ENCODE assay signal across 1 cellular context in the genomic region with DNA sequence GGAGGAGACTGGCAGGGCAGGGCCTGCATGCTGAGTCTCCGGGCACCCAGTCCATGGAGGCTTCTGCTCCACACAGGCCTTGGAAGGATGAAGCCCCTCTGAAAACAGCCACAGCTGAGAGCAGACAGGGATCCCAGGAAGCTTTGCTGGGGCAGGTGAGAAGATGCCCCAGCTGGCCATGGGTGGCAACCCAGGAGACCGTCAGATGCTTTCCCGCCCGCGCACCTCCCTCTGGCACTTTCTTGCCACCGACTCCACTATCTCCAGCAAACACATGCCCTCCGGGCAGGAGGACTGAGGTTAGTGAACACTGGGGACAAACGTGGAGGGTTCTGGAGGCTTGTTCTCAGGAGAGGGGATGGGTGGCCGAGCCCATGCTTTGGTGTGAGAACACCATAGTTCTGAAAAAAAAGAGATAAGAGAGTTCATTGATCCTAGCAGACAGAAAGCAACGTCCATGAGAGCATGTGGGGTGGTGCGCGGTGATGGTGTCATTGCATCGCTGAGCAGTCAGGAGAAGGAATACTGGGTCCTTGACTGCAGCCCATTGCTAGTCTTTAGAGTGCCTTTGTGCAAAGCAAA.
TF ChIP-seq lines count a peak whose summit lies in the region.

No MANE protein-coding gene starts in this region.

TF ChIP-seq in HCT116, 20 proteins besides CTCF, POLR2A, EP300 and RAD21:
- TF ChIP-seq TCF7L2 (IDR thresholded peaks at IDR 0.05; ENCODE audit: borderline replicate concordance, extremely low read depth, insufficient read depth, insufficient read length) (no peak), ZNF274 (IDR thresholded peaks at IDR 0.05; ENCODE audit: low read depth, low read length) (no peak), EZH2 (IDR thresholded peaks at IDR 0.05) (no peak), CEBPB (IDR thresholded peaks at IDR 0.05; ENCODE audit: low read depth) (no peak), JUND (IDR thresholded peaks at IDR 0.05) (no peak), ZFX (IDR thresholded peaks at IDR 0.05) (no peak), SP1 (IDR thresholded peaks at IDR 0.05; ENCODE audit: low read depth) (no peak), SIN3A (IDR thresholded peaks at IDR 0.05; ENCODE audit: low read depth) (no peak), ELF1 (IDR thresholded peaks at IDR 0.05; ENCODE audit: borderline replicate concordance, low read depth) (no peak), ATF3 (IDR thresholded peaks at IDR 0.05) (no peak), FOSL1 (IDR thresholded peaks at IDR 0.05; ENCODE audit: low read depth) (no peak), YY1 (IDR thresholded peaks at IDR 0.05; ENCODE audit: extremely low read depth, insufficient replicate concordance, low read depth, low read length) (no peak), CBX3 (IDR thresholded peaks at IDR 0.05; ENCODE audit: low read depth) (no peak), EZH2phosphoT487 (IDR thresholded peaks at IDR 0.05; ENCODE audit: borderline replicate concordance) (no peak), EGR1 (IDR thresholded peaks at IDR 0.05; ENCODE audit: low read depth) (no peak), SRF (IDR thresholded peaks at IDR 0.05; ENCODE audit: low read depth) (no peak), POLR2AphosphoS5 (IDR thresholded peaks at IDR 0.05; ENCODE audit: low read depth, low read length) (no peak)
- TF ChIP-seq, protein P1, sequence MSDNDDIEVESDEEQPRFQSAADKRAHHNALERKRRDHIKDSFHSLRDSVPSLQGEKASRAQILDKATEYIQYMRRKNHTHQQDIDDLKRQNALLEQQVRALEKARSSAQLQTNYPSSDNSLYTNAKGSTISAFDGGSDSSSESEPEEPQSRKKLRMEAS (IDR thresholded peaks at IDR 0.05): no peak
- TF ChIP-seq, protein P2, sequence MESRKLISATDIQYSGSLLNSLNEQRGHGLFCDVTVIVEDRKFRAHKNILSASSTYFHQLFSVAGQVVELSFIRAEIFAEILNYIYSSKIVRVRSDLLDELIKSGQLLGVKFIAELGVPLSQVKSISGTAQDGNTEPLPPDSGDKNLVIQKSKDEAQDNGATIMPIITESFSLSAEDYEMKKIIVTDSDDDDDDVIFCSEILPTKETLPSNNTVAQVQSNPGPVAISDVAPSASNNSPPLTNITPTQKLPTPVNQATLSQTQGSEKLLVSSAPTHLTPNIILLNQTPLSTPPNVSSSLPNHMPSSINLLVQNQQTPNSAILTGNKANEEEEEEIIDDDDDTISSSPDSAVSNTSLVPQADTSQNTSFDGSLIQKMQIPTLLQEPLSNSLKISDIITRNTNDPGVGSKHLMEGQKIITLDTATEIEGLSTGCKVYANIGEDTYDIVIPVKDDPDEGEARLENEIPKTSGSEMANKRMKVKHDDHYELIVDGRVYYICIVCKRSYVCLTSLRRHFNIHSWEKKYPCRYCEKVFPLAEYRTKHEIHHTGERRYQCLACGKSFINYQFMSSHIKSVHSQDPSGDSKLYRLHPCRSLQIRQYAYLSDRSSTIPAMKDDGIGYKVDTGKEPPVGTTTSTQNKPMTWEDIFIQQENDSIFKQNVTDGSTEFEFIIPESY (IDR thresholded peaks at IDR 0.05; ENCODE audit: extremely low read depth, insufficient replicate concordance, low read length): no peak
- TF ChIP-seq, protein P3, sequence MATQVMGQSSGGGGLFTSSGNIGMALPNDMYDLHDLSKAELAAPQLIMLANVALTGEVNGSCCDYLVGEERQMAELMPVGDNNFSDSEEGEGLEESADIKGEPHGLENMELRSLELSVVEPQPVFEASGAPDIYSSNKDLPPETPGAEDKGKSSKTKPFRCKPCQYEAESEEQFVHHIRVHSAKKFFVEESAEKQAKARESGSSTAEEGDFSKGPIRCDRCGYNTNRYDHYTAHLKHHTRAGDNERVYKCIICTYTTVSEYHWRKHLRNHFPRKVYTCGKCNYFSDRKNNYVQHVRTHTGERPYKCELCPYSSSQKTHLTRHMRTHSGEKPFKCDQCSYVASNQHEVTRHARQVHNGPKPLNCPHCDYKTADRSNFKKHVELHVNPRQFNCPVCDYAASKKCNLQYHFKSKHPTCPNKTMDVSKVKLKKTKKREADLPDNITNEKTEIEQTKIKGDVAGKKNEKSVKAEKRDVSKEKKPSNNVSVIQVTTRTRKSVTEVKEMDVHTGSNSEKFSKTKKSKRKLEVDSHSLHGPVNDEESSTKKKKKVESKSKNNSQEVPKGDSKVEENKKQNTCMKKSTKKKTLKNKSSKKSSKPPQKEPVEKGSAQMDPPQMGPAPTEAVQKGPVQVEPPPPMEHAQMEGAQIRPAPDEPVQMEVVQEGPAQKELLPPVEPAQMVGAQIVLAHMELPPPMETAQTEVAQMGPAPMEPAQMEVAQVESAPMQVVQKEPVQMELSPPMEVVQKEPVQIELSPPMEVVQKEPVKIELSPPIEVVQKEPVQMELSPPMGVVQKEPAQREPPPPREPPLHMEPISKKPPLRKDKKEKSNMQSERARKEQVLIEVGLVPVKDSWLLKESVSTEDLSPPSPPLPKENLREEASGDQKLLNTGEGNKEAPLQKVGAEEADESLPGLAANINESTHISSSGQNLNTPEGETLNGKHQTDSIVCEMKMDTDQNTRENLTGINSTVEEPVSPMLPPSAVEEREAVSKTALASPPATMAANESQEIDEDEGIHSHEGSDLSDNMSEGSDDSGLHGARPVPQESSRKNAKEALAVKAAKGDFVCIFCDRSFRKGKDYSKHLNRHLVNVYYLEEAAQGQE (IDR thresholded peaks at IDR 0.05; ENCODE audit: low read depth): no peak
